11 cellular contexts compared by ENCODE assay signal in genomic region chr14:88322505-88323085, GRCh38. TPM values are rescaled to one million over a fixed set of nuclear protein-coding genes. Genes with fewer than 3 reads are reported as not detected.
DNase-seq lines count a peak whose midpoint lies in the region; ATAC-seq and TF ChIP-seq lines count a peak whose summit lies in the region.
"Had no signal": no experiment of that assay in that cellular context is flagged by ENCODE, and none has a peak within 500 bp of the region (broad histone marks: within the 10 kb centered on the region; RNA-seq: fewer than 3 reads in every experiment).

No MANE protein-coding gene starts in this region.

- no peaks in the 10 kb centered on the region for H3F3A ChIP-seq in SU-DHL-6 (ENCODE audit: insufficient read depth)

- intact Hi-C loops in left ventricle myocardium superior (cut with micrococcal nuclease) (no loop called here), lower leg skin (cut with DNase I; ENCODE audit: low total_unique reads) (no loop called here)

- no peak overlapping the region for H3K27ac Mint-ChIP-seq in T-helper 2 cell treated with Interferon-gamma antibody and Interleukin-4, amounts not matched to agents 5 μg/mL and 100 μg/mL, for 36 hours
- H3K27ac Mint-ChIP-seq: activated T-cell treated with anti-CD3 and anti-CD28 coated beads, Interleukin-2, amount 50 U/mL, for 24 hours had no signal

- no peak overlapping the region for H3K27ac ChIP-seq in cardiac muscle cell
- H3K27ac ChIP-seq in SU-DHL-6 (ENCODE audit: low read depth, low read length): no peak overlapping the region

- peaks cover 4% of the 10 kb centered on the region for H3K4me1 Mint-ChIP-seq in T-helper 2 cell treated with Interferon-gamma antibody and Interleukin-4, amounts not matched to agents 5 μg/mL and 100 μg/mL, for 36 hours (ENCODE audit: low read depth)

- H3K36me3 ChIP-seq in cardiac muscle cell (no peaks in the 10 kb centered on the region), SU-DHL-6 (ENCODE audit: low read length) (no peaks in the 10 kb centered on the region)

- H3K9ac ChIP-seq in SU-DHL-6 (ENCODE audit: low read length): peak overlapping the region; percentile 58; the same call in 1 of the 2 replicates

- no peak for DNase-seq in cardiac muscle cell (ENCODE audit: low read depth in 1 of 2, low spot score in 1 of 2)
- DNase-seq in left ventricle myocardium superior: no peak
- DNase-seq in superior temporal gyrus (ENCODE audit: extremely low spot score): peak; percentile 55
- no peak for DNase-seq in T-helper 2 cell treated with Interferon-gamma antibody and Interleukin-4, amounts not matched to agents 5 μg/mL and 100 μg/mL, for 36 hours (ENCODE audit: low spot score)
- DNase-seq in lower leg skin (ENCODE audit: low spot score in 2 of 2): no peak
- DNase-seq in NCI-H1436 (lab: John Stamatoyannopoulos, UW): no peak
- DNase-seq: NCI-H1436 treated with DMSO at 0.1 percent for 48 hours had no signal

- H3K4me3 Mint-ChIP-seq in T-helper 2 cell treated with Interferon-gamma antibody and Interleukin-4, amounts not matched to agents 5 μg/mL and 100 μg/mL, for 36 hours: no peak overlapping the region
- H3K4me3 Mint-ChIP-seq: activated T-cell treated with anti-CD3 and anti-CD28 coated beads, Interleukin-2, amount 50 U/mL, for 24 hours had no signal

- no peaks in the 10 kb centered on the region for H3K4me1 ChIP-seq in cardiac muscle cell (ENCODE audit: low read depth)

- no peaks in the 10 kb centered on the region for H3K9me3 Mint-ChIP-seq in T-helper 2 cell treated with Interferon-gamma antibody and Interleukin-4, amounts not matched to agents 5 μg/mL and 100 μg/mL, for 36 hours
- H3K9me3 Mint-ChIP-seq: activated T-cell treated with anti-CD3 and anti-CD28 coated beads, Interleukin-2, amount 50 U/mL, for 24 hours had no signal

- 1 to 3% methylated on average over 26 of the region's 26 CpGs for WGBS in lower leg skin, 2 donors

- no peaks in the 10 kb centered on the region for H3K9me2 ChIP-seq in SU-DHL-6 (replicated peaks; ENCODE audit: insufficient read depth, low read length)

- no peak for TF ChIP-seq POLR2A in lower leg skin (IDR thresholded peaks at IDR 0.05)

- no peaks in the 10 kb centered on the region for H3K36me3 Mint-ChIP-seq in T-helper 2 cell treated with Interferon-gamma antibody and Interleukin-4, amounts not matched to agents 5 μg/mL and 100 μg/mL, for 36 hours (ENCODE audit: low read depth)

- no peaks in the 10 kb centered on the region for H3K79me2 ChIP-seq in SU-DHL-6 (ENCODE audit: insufficient read depth, low read length)

- TF ChIP-seq CTCF in cardiac muscle cell (IDR thresholded peaks at IDR 0.05; ENCODE audit: low read depth, low read length): no peak
- TF ChIP-seq CTCF in SU-DHL-6 (IDR thresholded peaks at IDR 0.05; ENCODE audit: insufficient read depth, low read length, poor library complexity, severe bottlenecking): no peak
- no peak for TF ChIP-seq CTCF in lower leg skin (IDR thresholded peaks at IDR 0.05)

- peak overlapping the region; percentile 93 for H3K4me2 ChIP-seq in SU-DHL-6 (ENCODE audit: low read depth, low read length, poor library complexity, severe bottlenecking)

- peak overlapping the region; percentile 41 for H3K4me3 ChIP-seq in cardiac muscle cell
- peak overlapping the region; percentile 61 for H3K4me3 ChIP-seq in SU-DHL-6 (ENCODE audit: insufficient read depth, low read length, poor library complexity, severe bottlenecking)
- H3K4me3 ChIP-seq in iPS-18c (ENCODE audit: insufficient read depth, low read depth, low read length): peak overlapping the region; percentile 63
- H3K4me3 ChIP-seq in lower leg skin (ENCODE audit: low read depth, poor library complexity, severe bottlenecking): no peak overlapping the region

- ATAC-seq in left ventricle myocardium superior: no peak

- peaks cover 44% of the 10 kb centered on the region for H3K27me3 Mint-ChIP-seq in T-helper 2 cell treated with Interferon-gamma antibody and Interleukin-4, amounts not matched to agents 5 μg/mL and 100 μg/mL, for 36 hours (ENCODE audit: low read depth)

- H3K27me3 ChIP-seq in cardiac muscle cell (peaks cover 100% of the 10 kb centered on the region), SU-DHL-6 (ENCODE audit: low read length) (no peaks in the 10 kb centered on the region)

- H2AFZ ChIP-seq in SU-DHL-6 (ENCODE audit: low read depth, low read length, severe bottlenecking): no peak overlapping the region

- H4K20me1 ChIP-seq in SU-DHL-6 (ENCODE audit: low read depth, low read length): no peaks in the 10 kb centered on the region

- no peaks in the 10 kb centered on the region for H3K9me3 ChIP-seq in cardiac muscle cell (ENCODE audit: low read depth)
- H3K9me3 ChIP-seq in SU-DHL-6 (ENCODE audit: insufficient read depth, low read length): no peaks in the 10 kb centered on the region
- H3K9me3 ChIP-seq in iPS-18c (ENCODE audit: control insufficient read depth, insufficient read depth, low read length): no peaks in the 10 kb centered on the region

RNA-seq across cellular contexts. Expression of gene KCNK10, which starts 0.5 kb away (rescaled TPM):
- not detected in 2 replicates for total RNA-seq in cardiac muscle cell
- not detected in 2 replicates for polyA plus RNA-seq in cardiac muscle cell
- total RNA-seq in left ventricle myocardium superior: not detected
- total RNA-seq in lower leg skin: under 1 TPM in 1 of 4 donors, not detected in 3; 0.02 TPM
- total RNA-seq: Calu3 had no signal
